ENCODE assay signal across 13 cellular contexts in genomic region chr2:203683421-203683820, GRCh38. TPM values are rescaled to one million over a fixed set of nuclear protein-coding genes. Genes with fewer than 3 reads are reported as not detected.
A peak's percentile ranks its signal among the peaks of the same experiment; 100 is the strongest.
DNase-seq lines count a peak whose midpoint lies in the region; ATAC-seq and TF ChIP-seq lines count a peak whose summit lies in the region.
"Had no signal": no experiment of that assay in that cellular context is flagged by ENCODE, and none has a peak within 500 bp of the region (broad histone marks: within the 10 kb centered on the region; RNA-seq: fewer than 3 reads in every experiment).

No MANE protein-coding gene starts in this region.

- peaks cover 5% of the 10 kb centered on the region; the same call in 1 of the 2 replicates for H4K20me1 ChIP-seq in Karpas-422 (ENCODE audit: insufficient read depth, low read depth, low read length)

- H3K27ac ChIP-seq in left ventricle myocardium inferior (replicated peaks): peak overlapping the region; percentile 90
- peak overlapping the region; percentile 50 to 72 (median 57) for H3K27ac ChIP-seq in gastroesophageal sphincter
- H3K27ac ChIP-seq in sigmoid colon: peak overlapping the region in 3 of 4 donors; percentile 26 to 76 (median 33)
- peak overlapping the region; percentile 100 for H3K27ac ChIP-seq in aorta (ENCODE audit: low read depth in 1 of 2, low read length in 2 of 2)
- no peak overlapping the region for H3K27ac ChIP-seq in Karpas-422 (ENCODE audit: low read length)
- H3K27ac ChIP-seq: A549, neutrophil had no signal

- intact Hi-C loops in left ventricle myocardium inferior (cut with micrococcal nuclease) (loop anchor here (10.0 kb wide), 1 partner anchor 101 kb away; no protein-coding TSS in a partner anchor), Right ventricle myocardium inferior (cut with DNase I) (loop anchor here (2.0 kb wide), 1 partner anchor 149 kb away; the partner anchor contains the start of gene RAPH1), sigmoid colon (cut with DNase I) (no loop called here), aorta (cut with DNase I) (loop anchor here in 1 of 2 donors (5.0 to 10.0 kb wide), 2 partner anchors 119 to 561 kb away; no protein-coding TSS in a partner anchor), lower leg skin (cut with DNase I; ENCODE audit: low total_unique reads) (no loop called here)

- H3K27me3 ChIP-seq in left ventricle myocardium inferior (ENCODE audit: low read depth): no peaks in the 10 kb centered on the region
- H3K27me3 ChIP-seq in gastroesophageal sphincter: no peaks in the 10 kb centered on the region
- no peaks in the 10 kb centered on the region for H3K27me3 ChIP-seq in sigmoid colon
- no peaks in the 10 kb centered on the region for H3K27me3 ChIP-seq in aorta (ENCODE audit: control insufficient read depth in 1 of 2, insufficient read depth in 2 of 2, low read length in 1 of 2)
- no peaks in the 10 kb centered on the region for H3K27me3 ChIP-seq in Karpas-422 (ENCODE audit: low read length)
- H3K27me3 ChIP-seq: neutrophil had no signal

- TF ChIP-seq POLR2A in gastroesophageal sphincter (IDR thresholded peaks at IDR 0.05) (no peak), sigmoid colon (IDR thresholded peaks at IDR 0.05) (no peak), lower leg skin (IDR thresholded peaks at IDR 0.05) (no peak)

- H3K4me3 ChIP-seq in left ventricle myocardium inferior (no peak overlapping the region), gastroesophageal sphincter (no peak overlapping the region), sigmoid colon (no peak overlapping the region), aorta (ENCODE audit: low read length in 2 of 2) (no peak overlapping the region), Karpas-422 (ENCODE audit: low read length) (no peak overlapping the region), lower leg skin (ENCODE audit: low read depth, poor library complexity, severe bottlenecking) (no peak overlapping the region)
- H3K4me3 ChIP-seq: A549 had no signal

- no peaks in the 10 kb centered on the region for H3K79me2 ChIP-seq in Karpas-422 (ENCODE audit: low read length)

- no peak for DNase-seq in left ventricle myocardium inferior
- no peak for DNase-seq in Right ventricle myocardium inferior (ENCODE audit: missing footprints)
- no peak for DNase-seq in sigmoid colon
- DNase-seq in aorta: no peak
- no peak for DNase-seq in ecto neural progenitor cell (ENCODE audit: low spot score)
- no peak for DNase-seq in Karpas-422
- no peak for DNase-seq in lower leg skin (ENCODE audit: low spot score in 2 of 2)
- DNase-seq: NCI-H2029 treated with DMSO at 0.1 percent for 48 hours, NCI-H69 had no signal

- no peak for ATAC-seq in Right ventricle myocardium inferior
- no peak for ATAC-seq in gastroesophageal sphincter
- ATAC-seq in aorta (ENCODE audit: low FRiP score): no peak

- H3K36me3 ChIP-seq in left ventricle myocardium inferior (no peaks in the 10 kb centered on the region), gastroesophageal sphincter (no peaks in the 10 kb centered on the region), sigmoid colon (no peaks in the 10 kb centered on the region), aorta (ENCODE audit: control insufficient read depth in 1 of 2, insufficient read depth in 2 of 2, low read length in 1 of 2) (no peaks in the 10 kb centered on the region), Karpas-422 (ENCODE audit: insufficient read depth, low read length) (no peaks in the 10 kb centered on the region)
- H3K36me3 ChIP-seq: neutrophil had no signal

- no peaks in the 10 kb centered on the region for H3K9me3 ChIP-seq in left ventricle myocardium inferior (replicated peaks)
- H3K9me3 ChIP-seq in gastroesophageal sphincter: no peaks in the 10 kb centered on the region
- no peaks in the 10 kb centered on the region for H3K9me3 ChIP-seq in sigmoid colon
- H3K9me3 ChIP-seq in aorta (ENCODE audit: control insufficient read depth, low read length): no peaks in the 10 kb centered on the region
- no peaks in the 10 kb centered on the region for H3K9me3 ChIP-seq in Karpas-422 (ENCODE audit: low read length)
- H3K9me3 ChIP-seq: A549, neutrophil had no signal

- no peak overlapping the region for H3K4me2 ChIP-seq in Karpas-422 (ENCODE audit: low read depth, low read length, poor library complexity, severe bottlenecking)
- H3K4me2 ChIP-seq: A549 had no signal

- H3K9ac ChIP-seq in Karpas-422 (ENCODE audit: low read length): no peak overlapping the region

- WGBS in gastroesophageal sphincter (ENCODE audit: low coverage in 1 of 2), 2 donors: 75 to 88% methylated on average over 3 to 4 of the region's 4 CpGs
- WGBS in sigmoid colon, 2 donors: 89 to 94% methylated on average over 4 of the region's 4 CpGs
- 87 to 91% methylated on average over 4 of the region's 4 CpGs for WGBS in aorta, 2 donors
- 76 to 80% methylated on average over 4 of the region's 4 CpGs for WGBS in lower leg skin, 2 donors

- no peak overlapping the region for H2AFZ ChIP-seq in Karpas-422 (ENCODE audit: low read length)

- H3K9me2 ChIP-seq in Karpas-422 (replicated peaks; ENCODE audit: insufficient read depth, low read length): no peaks in the 10 kb centered on the region

- H3K4me1 ChIP-seq in left ventricle myocardium inferior (peaks cover 80% of the 10 kb centered on the region), gastroesophageal sphincter (peaks cover 11 to 61% (median 34%) of the 10 kb centered on the region in 3 donors), sigmoid colon (peaks cover 0 to 33% (median 26%) of the 10 kb centered on the region in 4 donors), aorta (ENCODE audit: control insufficient read depth in 1 of 2, insufficient read depth in 2 of 2, low read length in 2 of 2) (peaks cover 11 to 14% of the 10 kb centered on the region in 2 donors), Karpas-422 (ENCODE audit: low read length) (peaks cover 8% of the 10 kb centered on the region)

- TF ChIP-seq CTCF in left ventricle myocardium inferior (IDR thresholded peaks at IDR 0.05; ENCODE audit: borderline replicate concordance) (no peak), gastroesophageal sphincter (IDR thresholded peaks at IDR 0.05) (no peak), sigmoid colon (IDR thresholded peaks at IDR 0.05) (no peak), lower leg skin (IDR thresholded peaks at IDR 0.05) (no peak)

- TF ChIP-seq EP300 in gastroesophageal sphincter (IDR thresholded peaks at IDR 0.05): no peak
- no peak for TF ChIP-seq EP300 in sigmoid colon (IDR thresholded peaks at IDR 0.05)

RNA-seq across cellular contexts. Expression of gene CD28, which starts 23.0 kb away (rescaled TPM):
- 0.77 TPM for total RNA-seq in left ventricle myocardium inferior
- total RNA-seq in Right ventricle myocardium inferior: 0.78 TPM
- 1 to 10 TPM in 2 of 4 donors, under 1 TPM in 2; 0.19 to 2.3 (median 1.4) TPM for total RNA-seq in gastroesophageal sphincter
- total RNA-seq in sigmoid colon: 1 to 10 TPM in 2 of 4 donors, under 1 TPM in 2; 0.28 to 2.9 (median 0.95) TPM
- polyA plus RNA-seq in sigmoid colon: 1 to 10 TPM in 2 of 3 donors, under 1 TPM in 1; under 0.01 to 6.2 (median 2.5) TPM
- 10 to 100 TPM in 1 of 2 donors, 1 to 10 TPM in 1; 7.4 to 11.0 TPM for total RNA-seq in aorta
- 1 to 10 TPM; 1.0 to 4.0 TPM for polyA plus RNA-seq in aorta
- total RNA-seq in Karpas-422 (2014; rRNA removed; shearing (Covaris generic); ENCODE audit: low replicate concordance): not detected in 2 replicates
- total RNA-seq in lower leg skin: under 1 TPM; 0.08 to 0.45 (median 0.31) TPM
- total RNA-seq: epithelial cell of proximal tubule had no signal
- polyA plus RNA-seq: A549 had no signal

Comparison
In these comparisons a context has a peak if more than half of its experiments do, and no peak if none do; other contexts are left out.
1. intact Hi-C loops: an anchor here in left ventricle myocardium inferior (10.0 kb wide) and Right ventricle myocardium inferior (2.0 kb wide); none called in sigmoid colon and lower leg skin.